ENCODE assay signal across 26 cellular contexts in the genomic region with DNA sequence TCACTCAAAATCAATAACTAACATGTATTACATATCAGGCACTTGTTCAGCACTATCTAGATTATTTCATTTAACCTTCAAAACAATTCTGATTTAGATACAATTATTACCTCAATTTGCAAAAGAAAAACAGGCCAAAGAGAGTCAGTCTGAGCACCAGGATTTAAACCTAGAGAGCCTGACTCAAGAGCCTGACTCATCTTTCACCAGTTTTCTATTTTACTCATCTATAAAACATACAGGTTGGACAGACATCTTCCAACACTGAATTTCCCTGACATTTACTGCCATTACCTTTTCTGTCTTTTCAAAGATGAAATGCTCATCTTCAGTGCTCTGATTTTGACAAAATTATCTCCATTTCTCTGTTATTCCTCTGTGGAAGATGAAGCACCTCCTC.
DNase-seq lines count a peak whose midpoint lies in the region; ATAC-seq, FAIRE-seq and TF ChIP-seq lines count a peak whose summit lies in the region.
"Had no signal": no experiment of that assay in that cellular context is flagged by ENCODE, and none has a peak within 500 bp of the region (broad histone marks: within the 10 kb centered on the region; RNA-seq: fewer than 3 reads in every experiment).

No MANE protein-coding gene starts in this region.

- peak overlapping the region; percentile 63 for H3K4me3 Mint-ChIP-seq in natural killer cell treated with Interleukin-12 subunit alpha and Interleukin-12 subunit beta and Interleukin-15 and Interleukin-18, amount 100 ng/mL, for 72 hours
- no peak overlapping the region for H3K4me3 Mint-ChIP-seq in natural killer cell
- H3K4me3 Mint-ChIP-seq: naive thymus-derived CD8-positive, alpha-beta T cell had no signal

- H3K4me3 ChIP-seq in GM12878 (no peak overlapping the region), tibial nerve (no peak overlapping the region)
- H3K4me3 ChIP-seq: coronary artery, heart left ventricle, lower lobe of right lung, MG63, SJSA1, skin epidermis had no signal

- ATAC-seq in natural killer cell treated with Interleukin-12 subunit alpha and Interleukin-12 subunit beta and Interleukin-15 and Interleukin-18, amount 100 ng/mL, for 72 hours: peak; percentile 60 to 65
- ATAC-seq in natural killer cell (no peak), GM12878 (peak; percentile 27; the same call in 2 of the 3 replicates)
- ATAC-seq: esophagus mucosa; foreskin keratinocyte; HCT116; heart left ventricle; lower lobe of right lung; naive thymus-derived CD8-positive, alpha-beta T cell had no signal

- CTCF ChIA-PET in GM12878 (lab: Yijun Ruan, JAX): interaction anchor here (2.0 kb wide), 1 partner anchor 24 kb away, joined by 5 read pairs; no protein-coding TSS in a partner anchor

- H2AFZ ChIP-seq in GM12878 (ENCODE audit: control insufficient read depth, low read depth, low read length): peak overlapping the region; percentile 50

- no peaks in the 10 kb centered on the region for H3K9me3 Mint-ChIP-seq in natural killer cell treated with Interleukin-12 subunit alpha and Interleukin-12 subunit beta and Interleukin-15 and Interleukin-18, amount 100 ng/mL, for 72 hours
- peaks cover 0 to 2% of the 10 kb centered on the region in 2 donors for H3K9me3 Mint-ChIP-seq in natural killer cell
- H3K9me3 Mint-ChIP-seq: naive thymus-derived CD8-positive, alpha-beta T cell had no signal

- no peak for TF ChIP-seq POLR2A in GM12878 (IDR thresholded peaks at IDR 0.05; ENCODE audit: low read depth, low read length)
- no peak for TF ChIP-seq POLR2A in tibial nerve (IDR thresholded peaks at IDR 0.05)

- 0 out of 2 replicates have a peak overlapping the region, but pooled peaks have one; percentile 26 for H3K9ac ChIP-seq in GM12878 (ENCODE audit: control insufficient read depth, insufficient read depth, low read length)

- no peak for DNase-seq in natural killer cell treated with Interleukin-12 subunit alpha and Interleukin-12 subunit beta and Interleukin-15 and Interleukin-18, amount 100 ng/mL, for 72 hours (ENCODE audit: low spot score)
- no peak for DNase-seq in natural killer cell
- DNase-seq in RCC 7860 (ENCODE audit: low spot score): no peak
- DNase-seq in GM12878 (ENCODE audit: low read depth, low spot score): no peak
- DNase-seq in AML-193 (lab: John Stamatoyannopoulos, UW): no peak
- DNase-seq in SW 1271 (lab: John Stamatoyannopoulos, UW): no peak
- DNase-seq in tibial nerve (ENCODE audit: low spot score in 2 of 2): no peak
- DNase-seq: activated gamma-delta T cell treated with Interleukin-2 at 50 U/mL for 16 hours; anterior cingulate cortex; DND-41; heart left ventricle; kidney; lower lobe of right lung; MG63; naive thymus-derived CD8-positive, alpha-beta T cell; NCI-H1105 treated with DMSO at 0.1 percent for 48 hours; NCI-H1930; NCI-H526 treated with DMSO at 0.1 percent for 48 hours; T-helper 1 cell had no signal

- in situ Hi-C loops in GM12878 (cut with MboI): no loop called here

- no peak for TF ChIP-seq EP300 in GM12878 (IDR thresholded peaks at IDR 0.05; ENCODE audit: borderline replicate concordance in 1 of 2, control insufficient read depth in 1 of 2, low read depth in 2 of 2, low read length in 2 of 2)
- TF ChIP-seq EP300 in tibial nerve (IDR thresholded peaks at IDR 0.05): no peak

- no peak for TF ChIP-seq CTCF in natural killer cell (IDR thresholded peaks at IDR 0.05)
- TF ChIP-seq CTCF in GM12878 (IDR thresholded peaks at IDR 0.05 in 2 of 3, conservative IDR thresholded peaks at IDR 0.05 in 1 of 3; ENCODE audit: control insufficient read depth in 2 of 3, extremely low read depth in 1 of 3, insufficient read depth in 1 of 3, low read depth in 3 of 3, low read length in 3 of 3): no peak
- TF ChIP-seq CTCF in tibial nerve (IDR thresholded peaks at IDR 0.05): no peak

- H3K27ac Mint-ChIP-seq in natural killer cell treated with Interleukin-12 subunit alpha and Interleukin-12 subunit beta and Interleukin-15 and Interleukin-18, amount 100 ng/mL, for 72 hours: peak overlapping the region; percentile 83 to 96
- no peak overlapping the region for H3K27ac Mint-ChIP-seq in natural killer cell

- SMC1A ChIA-PET in GM12878 (lab: Charles Lee; ENCODE audit: uncharacterized antibody, unreplicated experiment): interaction anchor here (1.0 to 8.0 kb wide), 14 partner anchors 8 to 115 kb away, joined by 3 to 84 read pairs (median 6); no protein-coding TSS in a partner anchor

- FAIRE-seq in RCC 7860 (lab: Jason Lieb, UNC): peak; percentile 71
- no peak for FAIRE-seq in GM12878 (lab: Jason Lieb, UNC)
- FAIRE-seq: kidney had no signal

- H3K27me3 ChIP-seq in GM12878 (replicated peaks in 1 of 2; ENCODE audit: control insufficient read depth in 2 of 2, insufficient read depth in 2 of 2, low read length in 1 of 2): no peaks in the 10 kb centered on the region
- H3K27me3 ChIP-seq in tibial nerve: no peaks in the 10 kb centered on the region
- H3K27me3 ChIP-seq: foreskin keratinocyte, heart left ventricle, MG63, SJSA1 had no signal

- peaks cover 0 to 6% of the 10 kb centered on the region in 2 experiments; a peak in 2 of 4 replicates for H3K36me3 ChIP-seq in GM12878 (ENCODE audit: control insufficient read depth in 2 of 2, insufficient read depth in 2 of 2, low read length in 1 of 2)
- peaks cover 0 to 11% (median 0%) of the 10 kb centered on the region in 3 donors for H3K36me3 ChIP-seq in tibial nerve
- H3K36me3 ChIP-seq: heart left ventricle, lower lobe of right lung, MG63, SJSA1 had no signal

- peaks cover 13% of the 10 kb centered on the region for H3K79me2 ChIP-seq in GM12878 (ENCODE audit: control insufficient read depth, insufficient read depth, low read length)

- H3K9me3 ChIP-seq in GM12878 (replicated peaks; ENCODE audit: control insufficient read depth, insufficient read depth, low read length) (peaks cover 25% of the 10 kb centered on the region), tibial nerve (no peaks in the 10 kb centered on the region)
- H3K9me3 ChIP-seq: lower lobe of right lung, MG63, SJSA1 had no signal

- peak overlapping the region; percentile 60 for H3K4me2 ChIP-seq in GM12878 (ENCODE audit: control insufficient read depth, insufficient read depth)

- no peaks in the 10 kb centered on the region for H4K20me1 ChIP-seq in GM12878 (ENCODE audit: control insufficient read depth, insufficient read depth)

- peaks cover 4% of the 10 kb centered on the region for H3K36me3 Mint-ChIP-seq in natural killer cell treated with Interleukin-12 subunit alpha and Interleukin-12 subunit beta and Interleukin-15 and Interleukin-18, amount 100 ng/mL, for 72 hours
- H3K36me3 Mint-ChIP-seq in natural killer cell: no peaks in the 10 kb centered on the region
- H3K36me3 Mint-ChIP-seq: naive thymus-derived CD8-positive, alpha-beta T cell had no signal

- H3K4me1 Mint-ChIP-seq in natural killer cell treated with Interleukin-12 subunit alpha and Interleukin-12 subunit beta and Interleukin-15 and Interleukin-18, amount 100 ng/mL, for 72 hours (ENCODE audit: low read depth in 2 of 2): peaks cover 51% of the 10 kb centered on the region in 2 donors
- no peaks in the 10 kb centered on the region for H3K4me1 Mint-ChIP-seq in natural killer cell

- intact Hi-C loops in natural killer cell (cut with micrococcal nuclease) (no loop called here), GM12878 (cut with micrococcal nuclease; ENCODE audit: unreplicated experiment) (no loop called here)

- no peaks in the 10 kb centered on the region for H3K27me3 Mint-ChIP-seq in natural killer cell treated with Interleukin-12 subunit alpha and Interleukin-12 subunit beta and Interleukin-15 and Interleukin-18, amount 100 ng/mL, for 72 hours
- H3K27me3 Mint-ChIP-seq in natural killer cell (ENCODE audit: low read depth in 2 of 2): peaks cover 0 to 6% of the 10 kb centered on the region in 2 donors

- no TSS peak for BruUV-seq in GM12878 (replicated peaks; lab: Mats Ljungman, UMichigan)

- no peak for TF ChIP-seq RAD21 in GM12878 (IDR thresholded peaks at IDR 0.05; ENCODE audit: insufficient read depth, low read depth, low read length)

- POLR2A ChIA-PET in GM12878 (lab: Charles Lee): interaction anchor here (0.6 to 2.7 kb wide), 2 partner anchors 17 to 73 kb away, joined by 5 to 15 read pairs; no protein-coding TSS in a partner anchor

- H3K27ac ChIP-seq in GM12878 (ENCODE audit: control insufficient read depth, insufficient read depth): peak overlapping the region; percentile 71
- no peak overlapping the region for H3K27ac ChIP-seq in tibial nerve
- H3K27ac ChIP-seq: C4-2B, coronary artery, foreskin keratinocyte, heart left ventricle, lower lobe of right lung, SJSA1, skin epidermis had no signal

- H3K4me1 ChIP-seq in GM12878 (ENCODE audit: control insufficient read depth, insufficient read depth, low read length) (peaks cover 63% of the 10 kb centered on the region), tibial nerve (no peaks in the 10 kb centered on the region)
- H3K4me1 ChIP-seq: foreskin keratinocyte, lower lobe of right lung, SJSA1 had no signal

- RAD21 ChIA-PET in GM12878 (lab: Charles Lee; ENCODE audit: unreplicated experiment): interaction anchor here (0.6 to 2.4 kb wide), 7 partner anchors 8 to 76 kb away, joined by 3 to 14 read pairs (median 4); no protein-coding TSS in a partner anchor

TF ChIP-seq in GM12878, 131 proteins besides CTCF, POLR2A, EP300 and RAD21:
- TF ChIP-seq NBN (IDR thresholded peaks at IDR 0.05) (no peak), JUNB (IDR thresholded peaks at IDR 0.05) (peak; percentile 81), IRF4 (IDR thresholded peaks at IDR 0.05; ENCODE audit: low read depth, low read length) (0 out of 2 replicates have a peak, but pooled peaks have one; percentile 20)

Comparison
In these comparisons a context has a peak if more than half of its experiments do, and no peak if none do; other contexts are left out.
1. ATAC-seq: peak in natural killer cell treated with Interleukin-12 subunit alpha and Interleukin-12 subunit beta and Interleukin-15 and Interleukin-18, amount 100 ng/mL, for 72 hours (2 of 2) and GM12878 (single experiment); none in natural killer cell (0 of 3).
2. H3K27ac Mint-ChIP-seq: peak in natural killer cell treated with Interleukin-12 subunit alpha and Interleukin-12 subunit beta and Interleukin-15 and Interleukin-18, amount 100 ng/mL, for 72 hours (2 of 2); none in natural killer cell (0 of 2).